In genomic region chr22:26677217-26677616, GRCh38 we compare ENCODE assay signal across 1 cellular context.
TF ChIP-seq lines count a peak whose summit lies in the region.

No MANE protein-coding gene starts in this region.

TF ChIP-seq in H1, 55 proteins besides CTCF, POLR2A, EP300 and RAD21:
- TF ChIP-seq KDM4A (IDR thresholded peaks at IDR 0.05; ENCODE audit: low read depth, low read length, severe bottlenecking): no peak
- no peak for TF ChIP-seq JUND (IDR thresholded peaks at IDR 0.05; ENCODE audit: low read length)
- no peak for TF ChIP-seq RXRA (IDR thresholded peaks at IDR 0.05; ENCODE audit: insufficient read depth, low read depth, low read length)
- TF ChIP-seq EGR1 (IDR thresholded peaks at IDR 0.05; ENCODE audit: borderline replicate concordance, low read depth, low read length): no peak
- TF ChIP-seq GTF2F1 (IDR thresholded peaks at IDR 0.05; ENCODE audit: borderline replicate concordance, low read depth, low read length): no peak
- no peak for TF ChIP-seq SP1 (IDR thresholded peaks at IDR 0.05; ENCODE audit: low read depth, low read length)
- no peak for TF ChIP-seq TAF7 (optimal IDR thresholded peaks at IDR 0.05; ENCODE audit: borderline replicate concordance, low read depth, low read length)
- no peak for TF ChIP-seq RBBP5 (IDR thresholded peaks at IDR 0.05; ENCODE audit: borderline replicate concordance, low read depth, low read length)
- no peak for TF ChIP-seq PHF8 (conservative IDR thresholded peaks at IDR 0.05; ENCODE audit: low read depth, low read length)
